9 cellular contexts compared by ENCODE assay signal in the genomic region with DNA sequence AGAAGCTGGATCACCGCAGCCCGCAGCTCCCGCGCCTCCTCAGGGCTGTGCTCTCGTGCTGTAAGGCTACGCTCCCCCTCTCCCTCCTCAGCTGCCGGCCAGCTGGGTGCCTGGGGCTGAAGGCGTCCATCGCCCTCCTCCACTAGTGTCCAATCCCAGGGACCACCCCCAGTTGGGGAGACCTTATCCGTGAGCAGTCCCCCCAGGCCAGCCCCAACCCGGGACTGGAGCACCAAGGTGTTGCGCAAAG. TPM values are rescaled to one million over a fixed set of nuclear protein-coding genes. Genes with fewer than 3 reads are reported as not detected.
A peak's percentile ranks its signal among the peaks of the same experiment; 100 is the strongest.
DNase-seq lines count a peak whose midpoint lies in the region; ATAC-seq and TF ChIP-seq lines count a peak whose summit lies in the region.
"Had no signal": no experiment of that assay in that cellular context is flagged by ENCODE, and none has a peak within 500 bp of the region (broad histone marks: within the 10 kb centered on the region; RNA-seq: fewer than 3 reads in every experiment).

No MANE protein-coding gene starts in this region.

- H3K27me3 ChIP-seq in body of pancreas: no peaks in the 10 kb centered on the region

- H3K27ac Mint-ChIP-seq in activated naive CD4-positive, alpha-beta T cell treated with anti-CD3 and anti-CD28 coated beads, Interleukin-2, amount 10 ng/mL, durations not matched to agents 7 days and 5 days: no peak overlapping the region
- peak overlapping the region; percentile 90 for H3K27ac Mint-ChIP-seq in memory B cell

- H3K9me3 ChIP-seq in body of pancreas: no peaks in the 10 kb centered on the region

- H3K4me3 ChIP-seq in body of pancreas: peak overlapping the region; percentile 82 to 87
- peak overlapping the region; percentile 96 for H3K4me3 ChIP-seq in urinary bladder (ENCODE audit: low read depth, low read length)

- TF ChIP-seq CTCF in body of pancreas (IDR thresholded peaks at IDR 0.05): no peak

- ATAC-seq in body of pancreas: no peak
- no peak for ATAC-seq in memory B cell (ENCODE audit: low read depth)
- ATAC-seq in HG03159 (IDR thresholded peaks at IDR 0.05; ENCODE audit: unreplicated experiment): no peak

- CTCF ChIA-PET in activated naive CD4-positive, alpha-beta T cell treated with anti-CD3 and anti-CD28 coated beads, Interleukin-2, amount 10 ng/mL, durations not matched to agents 7 days and 5 days (lab: Charles Lee): interaction anchor here (0.5 to 9.6 kb wide), 37 partner anchors 9 to 384 kb away, joined by 3 to 128 read pairs (median 5); a partner anchor contains a TSS

- intact Hi-C loops in body of pancreas (cut with DNase I): loop anchor here (5.0 kb wide), 1 partner anchor 33 kb away; no protein-coding TSS in a partner anchor

- TF ChIP-seq POLR2A in body of pancreas (IDR thresholded peaks at IDR 0.05): no peak

- H3K27me3 Mint-ChIP-seq in activated naive CD4-positive, alpha-beta T cell treated with anti-CD3 and anti-CD28 coated beads, Interleukin-2, amount 10 ng/mL, durations not matched to agents 7 days and 5 days: peaks cover 31% of the 10 kb centered on the region
- no peaks in the 10 kb centered on the region for H3K27me3 Mint-ChIP-seq in memory B cell

- DNase-seq in activated naive CD4-positive, alpha-beta T cell treated with anti-CD3 and anti-CD28 coated beads, Interleukin-2, amount 10 ng/mL, durations not matched to agents 7 days and 5 days: no peak
- no peak for DNase-seq in activated naive CD4-positive, alpha-beta T cell treated with Interleukin-2 at 50 U/mL for 16 hours
- DNase-seq in body of pancreas (no peak), memory B cell (ENCODE audit: low spot score in 2 of 2) (no peak), SW480 (ENCODE audit: low spot score) (no peak), NCI-H2227 (lab: John Stamatoyannopoulos, UW; ENCODE audit: unreplicated experiment) (no peak)

- H3K36me3 Mint-ChIP-seq in activated naive CD4-positive, alpha-beta T cell treated with anti-CD3 and anti-CD28 coated beads, Interleukin-2, amount 10 ng/mL, durations not matched to agents 7 days and 5 days: peaks cover 13% of the 10 kb centered on the region
- peaks cover 3% of the 10 kb centered on the region for H3K36me3 Mint-ChIP-seq in memory B cell

- H3K4me1 ChIP-seq in body of pancreas: peaks cover 54% of the 10 kb centered on the region
- no peaks in the 10 kb centered on the region for H3K4me1 ChIP-seq in urinary bladder (ENCODE audit: insufficient read depth)

- no peaks in the 10 kb centered on the region for H3K36me3 ChIP-seq in body of pancreas (replicated peaks in 1 of 2; ENCODE audit: insufficient read depth in 1 of 2, low read depth in 2 of 2)
- H3K36me3 ChIP-seq in urinary bladder (ENCODE audit: insufficient read depth): peaks cover 5% of the 10 kb centered on the region

- peaks cover 18% of the 10 kb centered on the region for H3K4me1 Mint-ChIP-seq in activated naive CD4-positive, alpha-beta T cell treated with anti-CD3 and anti-CD28 coated beads, Interleukin-2, amount 10 ng/mL, durations not matched to agents 7 days and 5 days
- peaks cover 4% of the 10 kb centered on the region for H3K4me1 Mint-ChIP-seq in memory B cell

- no peaks in the 10 kb centered on the region for H3K9me3 Mint-ChIP-seq in activated naive CD4-positive, alpha-beta T cell treated with anti-CD3 and anti-CD28 coated beads, Interleukin-2, amount 10 ng/mL, durations not matched to agents 7 days and 5 days
- H3K9me3 Mint-ChIP-seq in memory B cell: no peaks in the 10 kb centered on the region

- H3K4me3 Mint-ChIP-seq in activated naive CD4-positive, alpha-beta T cell treated with anti-CD3 and anti-CD28 coated beads, Interleukin-2, amount 10 ng/mL, durations not matched to agents 7 days and 5 days: peak overlapping the region; percentile 89
- H3K4me3 Mint-ChIP-seq in memory B cell: peak overlapping the region; percentile 95

- 49% methylated on average over 9 to 12 of the region's 12 CpGs for WGBS in body of pancreas, 2 donors
- WGBS in urinary bladder: 87% methylated on average over 12 of the region's 12 CpGs

- H3K27ac ChIP-seq in body of pancreas: peak overlapping the region; percentile 85 to 94 (median 89)
- no peak overlapping the region for H3K27ac ChIP-seq in urinary bladder (ENCODE audit: low read depth)

RNA-seq across cellular contexts. Expression of a gene that starts 1.2 kb away (rescaled TPM):
- total RNA-seq in body of pancreas: 10 to 100 TPM; 18.2 to 33.9 TPM
- total RNA-seq in urinary bladder: 3.0 TPM
- 14.7 TPM for polyA plus RNA-seq in urinary bladder

RNA-seq across cellular contexts. Expression of a gene that starts 7.3 kb away (rescaled TPM):
- total RNA-seq in body of pancreas (1 to 10 TPM in 1 of 2 donors, under 1 TPM in 1; 0.78 to 1.3 TPM), urinary bladder (4.7 TPM)
- 5.1 TPM for polyA plus RNA-seq in urinary bladder
- total RNA-seq: posterior vena cava had no signal

RNA-seq across cellular contexts. Expression of a gene that starts 54.2 kb away (rescaled TPM):
- total RNA-seq in body of pancreas: under 1 TPM in 1 of 2 donors, not detected in 1; 0.26 TPM
- 0.85 TPM for total RNA-seq in urinary bladder
- 2.0 TPM for polyA plus RNA-seq in urinary bladder

RNA-seq across cellular contexts. Expression of a gene that starts 59.0 kb away (rescaled TPM):
- total RNA-seq in body of pancreas: 100 to 1,000 TPM in 1 of 2 donors, 10 to 100 TPM in 1; 45.4 to 112 TPM
- total RNA-seq in urinary bladder: 11.9 TPM
- 102 TPM for polyA plus RNA-seq in urinary bladder
